In genomic region chr1:118246646-118247045, GRCh38 we compare ENCODE assay signal across 29 cellular contexts.
"Had no signal": no experiment of that assay in that cellular context is flagged by ENCODE, and none has a peak within 500 bp of the region (broad histone marks: within the 10 kb centered on the region; RNA-seq: fewer than 3 reads in every experiment).

No MANE protein-coding gene starts in this region.

- H3K4me3 ChIP-seq: pancreas, prostate gland, right lobe of liver, sigmoid colon, stomach, suprapubic skin, testis, tibial artery, transverse colon, upper lobe of right lung, uterus had no signal

- H3K36me3 ChIP-seq: neutrophil, pancreas, prostate gland, right lobe of liver, sigmoid colon, stomach, suprapubic skin, tibial artery, transverse colon, upper lobe of right lung, uterus had no signal

- H3K27me3 Mint-ChIP-seq: natural killer cell treated with Interleukin-12 subunit alpha and Interleukin-12 subunit beta and Interleukin-15 and Interleukin-18, amount 100 ng/mL, for 72 hours; stimulated activated naive B cell treated with anti-CD40 and anti-IgM and Interleukin-4, amounts not matched to agents 10 μg/mL and 1 μg/mL and 100 μg/mL, for 72 hours; stimulated activated naive CD8-positive, alpha-beta T cell treated with anti-CD3 and anti-CD28 coated beads, Interleukin-15, Interleukin-2, amounts not matched to agents 100 ng/mL and 50 ng/mL, for 24 hours; type B pancreatic cell had no signal

- H3K27ac ChIP-seq: neutrophil, pancreas, prostate gland, right lobe of liver, sigmoid colon, stomach, suprapubic skin, testis, tibial artery, transverse colon, upper lobe of right lung, uterus had no signal

- ATAC-seq: naive thymus-derived CD8-positive, alpha-beta T cell; natural killer cell treated with Interleukin-12 subunit alpha and Interleukin-12 subunit beta and Interleukin-15 and Interleukin-18, amount 100 ng/mL, for 72 hours; pancreas; right cardiac atrium; right lobe of liver; stimulated activated effector memory CD8-positive, alpha-beta T cell treated with anti-CD3 and anti-CD28 coated beads, Interleukin-12 subunit alpha, Interleukin-12 subunit beta, amount 100 ng/mL, for 72 hours; stimulated activated naive B cell treated with anti-CD40 and anti-IgM and Interleukin-4, amounts not matched to agents 10 μg/mL and 1 μg/mL and 100 μg/mL, for 72 hours; upper lobe of right lung had no signal

- H3K36me3 Mint-ChIP-seq: naive thymus-derived CD8-positive, alpha-beta T cell; natural killer cell treated with Interleukin-12 subunit alpha and Interleukin-12 subunit beta and Interleukin-15 and Interleukin-18, amount 100 ng/mL, for 72 hours; stimulated activated effector memory CD8-positive, alpha-beta T cell treated with anti-CD3 and anti-CD28 coated beads, Interleukin-12 subunit alpha, Interleukin-12 subunit beta, amount 100 ng/mL, for 72 hours; stimulated activated naive B cell treated with anti-CD40 and anti-IgM and Interleukin-4, amounts not matched to agents 10 μg/mL and 1 μg/mL and 100 μg/mL, for 72 hours; type B pancreatic cell had no signal

- H3K9me3 Mint-ChIP-seq: nephron progenitor cell; neural crest cell; stimulated activated naive B cell treated with anti-CD40 and anti-IgM and Interleukin-4, amounts not matched to agents 10 μg/mL and 1 μg/mL and 100 μg/mL, for 72 hours; stimulated activated naive CD8-positive, alpha-beta T cell treated with anti-CD3 and anti-CD28 coated beads, Interleukin-15, Interleukin-2, amounts not matched to agents 100 ng/mL and 50 ng/mL, for 24 hours; type B pancreatic cell had no signal

- H3K4me3 Mint-ChIP-seq: naive thymus-derived CD8-positive, alpha-beta T cell; natural killer cell treated with Interleukin-12 subunit alpha and Interleukin-12 subunit beta and Interleukin-15 and Interleukin-18, amount 100 ng/mL, for 72 hours; nephron progenitor cell; neural crest cell; stimulated activated effector memory CD8-positive, alpha-beta T cell treated with anti-CD3 and anti-CD28 coated beads, Interleukin-12 subunit alpha, Interleukin-12 subunit beta, amount 100 ng/mL, for 72 hours; stimulated activated naive B cell treated with anti-CD40 and anti-IgM and Interleukin-4, amounts not matched to agents 10 μg/mL and 1 μg/mL and 100 μg/mL, for 72 hours; stimulated activated naive CD8-positive, alpha-beta T cell treated with anti-CD3 and anti-CD28 coated beads, Interleukin-15, Interleukin-2, amounts not matched to agents 100 ng/mL and 50 ng/mL, for 24 hours; type B pancreatic cell had no signal

- H3K4me1 Mint-ChIP-seq: naive thymus-derived CD8-positive, alpha-beta T cell; stimulated activated effector memory CD8-positive, alpha-beta T cell treated with anti-CD3 and anti-CD28 coated beads, Interleukin-12 subunit alpha, Interleukin-12 subunit beta, amount 100 ng/mL, for 72 hours; stimulated activated naive B cell treated with anti-CD40 and anti-IgM and Interleukin-4, amounts not matched to agents 10 μg/mL and 1 μg/mL and 100 μg/mL, for 72 hours had no signal

- DNase-seq: naive thymus-derived CD8-positive, alpha-beta T cell; nephron progenitor cell; nucleus accumbens; pancreas; right cardiac atrium; right lobe of liver; sigmoid colon; small intestine; stimulated activated CD4-positive, alpha-beta T cell treated with anti-CD3 and anti-CD28 coated beads, Interleukin-15, amount 100 ng/mL, for 24 hours; stimulated activated CD4-positive, alpha-beta T cell treated with anti-CD3 and anti-CD28 coated beads, Interleukin-2, amount 100 ng/mL, for 24 hours; stimulated activated CD4-positive, alpha-beta T cell treated with anti-CD3 and anti-CD28 coated beads, Interleukin-2, amount 100 ng/mL, for 48 hours; stimulated activated CD4-positive, alpha-beta T cell treated with anti-CD3 and anti-CD28 coated beads, Interleukin-4, amount 100 ng/mL, for 24 hours; stimulated activated naive B cell treated with anti-CD40 and anti-IgM and Interleukin-4, amounts not matched to agents 10 μg/mL and 1 μg/mL and 100 μg/mL, for 72 hours; stimulated activated naive CD4-positive, alpha-beta T cell treated with Interleukin-2 at 50 U/mL for 16 hours; stomach; substantia nigra; testis; tibial artery; transverse colon; upper lobe of right lung; uterus had no signal

- H3K27ac Mint-ChIP-seq: naive thymus-derived CD8-positive, alpha-beta T cell; natural killer cell treated with Interleukin-12 subunit alpha and Interleukin-12 subunit beta and Interleukin-15 and Interleukin-18, amount 100 ng/mL, for 72 hours; nephron progenitor cell; stimulated activated effector memory CD8-positive, alpha-beta T cell treated with anti-CD3 and anti-CD28 coated beads, Interleukin-12 subunit alpha, Interleukin-12 subunit beta, amount 100 ng/mL, for 72 hours; stimulated activated naive B cell treated with anti-CD40 and anti-IgM and Interleukin-4, amounts not matched to agents 10 μg/mL and 1 μg/mL and 100 μg/mL, for 72 hours; stimulated activated naive CD8-positive, alpha-beta T cell treated with anti-CD3 and anti-CD28 coated beads, Interleukin-15, Interleukin-2, amounts not matched to agents 100 ng/mL and 50 ng/mL, for 24 hours; type B pancreatic cell had no signal

- H3K9me3 ChIP-seq: neutrophil, pancreas, prostate gland, right lobe of liver, sigmoid colon, stomach, suprapubic skin, testis, tibial artery, transverse colon, upper lobe of right lung, uterus had no signal

- H3K4me1 ChIP-seq: pancreas, prostate gland, right lobe of liver, sigmoid colon, stomach, suprapubic skin, testis, tibial artery, transverse colon, upper lobe of right lung, uterus had no signal

- H3K27me3 ChIP-seq: neutrophil, pancreas, right lobe of liver, sigmoid colon, stomach, suprapubic skin, testis, tibial artery, transverse colon, upper lobe of right lung, uterus had no signal
